In genomic region chr15:55389276-55389631, GRCh38 we compare ENCODE assay signal across 17 cellular contexts. TPM values are rescaled to one million over a fixed set of nuclear protein-coding genes. Genes with fewer than 3 reads are reported as not detected.
DNase-seq lines count a peak whose midpoint lies in the region; ATAC-seq and TF ChIP-seq lines count a peak whose summit lies in the region.
"Had no signal": no experiment of that assay in that cellular context is flagged by ENCODE, and none has a peak within 500 bp of the region (broad histone marks: within the 10 kb centered on the region; RNA-seq: fewer than 3 reads in every experiment).

No MANE protein-coding gene starts in this region.

- H3K4me3 Mint-ChIP-seq in activated T-cell treated with anti-CD3 and anti-CD28 coated beads, Interleukin-2, amount 50 U/mL, for 24 hours = no peak overlapping the region
- H3K4me3 Mint-ChIP-seq: H9, memory B cell had no signal

- TF ChIP-seq CTCF in RWPE2 (IDR thresholded peaks at IDR 0.05; ENCODE audit: poor library complexity, severe bottlenecking) (no peak), fibroblast of villous mesenchyme (IDR thresholded peaks at IDR 0.05; ENCODE audit: insufficient read depth, low read depth, low read length) (no peak)

- H3K36me3 Mint-ChIP-seq in activated T-cell treated with anti-CD3 and anti-CD28 coated beads, Interleukin-2, amount 50 U/mL, for 24 hours (ENCODE audit: low read depth) = peaks cover 33% of the 10 kb centered on the region

- H3K27ac Mint-ChIP-seq in activated T-cell treated with anti-CD3 and anti-CD28 coated beads, Interleukin-2, amount 50 U/mL, for 24 hours = peak overlapping the region; percentile 57
- H3K27ac Mint-ChIP-seq: H9, memory B cell had no signal

- ATAC-seq in RWPE2 (ENCODE audit: low read depth) (peak; percentile 85), sciatic nerve (no peak)
- peak; percentile 46 for ATAC-seq in stimulated activated naive CD8-positive, alpha-beta T cell treated with anti-CD3 and anti-CD28 coated beads, Interleukin-15, Interleukin-2, amounts not matched to agents 100 U/mL and 50 U/mL, for 24 hours

- H3K4me1 Mint-ChIP-seq in activated T-cell treated with anti-CD3 and anti-CD28 coated beads, Interleukin-2, amount 50 U/mL, for 24 hours (ENCODE audit: low read depth) = peaks cover 13% of the 10 kb centered on the region
- H3K4me1 Mint-ChIP-seq: H9, memory B cell had no signal

- no peaks in the 10 kb centered on the region for H3K27me3 ChIP-seq in RWPE2 (ENCODE audit: insufficient read depth, poor library complexity, severe bottlenecking)
- H3K27me3 ChIP-seq: ovary, SJCRH30, suprapubic skin had no signal

- peak overlapping the region; percentile 47 for H3K27ac ChIP-seq in RWPE2 (ENCODE audit: poor library complexity, severe bottlenecking)
- H3K27ac ChIP-seq: ovary, SJCRH30, suprapubic skin had no signal

- DNase-seq in activated T-cell treated with anti-CD3 and anti-CD28 coated beads, Interleukin-2, amount 50 U/mL, for 24 hours = no peak
- DNase-seq in activated T-cell treated with anti-CD3 and anti-CD28 coated beads, Interleukin-2, amount 50 U/mL, for 48 hours = no peak
- DNase-seq in RWPE2 (ENCODE audit: low spot score) = no peak
- peak; percentile 35 for DNase-seq in fibroblast of villous mesenchyme (ENCODE audit: low read depth)
- DNase-seq in stimulated activated naive CD8-positive, alpha-beta T cell treated with anti-CD3 and anti-CD28 coated beads, Interleukin-15, Interleukin-2, amounts not matched to agents 100 U/mL and 50 U/mL, for 24 hours = no peak
- no peak for DNase-seq in superior temporal gyrus (ENCODE audit: extremely low spot score)
- no peak for DNase-seq in sciatic nerve (ENCODE audit: low spot score)
- DNase-seq in NCI-H446 (lab: John Stamatoyannopoulos, UW) = no peak
- DNase-seq: activated CD8-positive, alpha-beta memory T cell treated with anti-CD3 and anti-CD28 coated beads for 24 hours; activated naive CD4-positive, alpha-beta T cell treated with Interleukin-2 at 50 U/mL for 16 hours; erythroblast; H9; MV-4-11; ovary; SJCRH30 had no signal

- H3K9me3 ChIP-seq in RWPE2 (ENCODE audit: severe bottlenecking) = no peaks in the 10 kb centered on the region
- H3K9me3 ChIP-seq: ovary, SJCRH30, suprapubic skin had no signal

- no peaks in the 10 kb centered on the region for H3K9me3 Mint-ChIP-seq in activated T-cell treated with anti-CD3 and anti-CD28 coated beads, Interleukin-2, amount 50 U/mL, for 24 hours
- H3K9me3 Mint-ChIP-seq: H9, memory B cell had no signal

- peaks cover 7% of the 10 kb centered on the region for H3K4me1 ChIP-seq in RWPE2 (ENCODE audit: insufficient read depth, poor library complexity, severe bottlenecking)
- H3K4me1 ChIP-seq: SJCRH30, suprapubic skin had no signal

- H3K27me3 Mint-ChIP-seq in activated T-cell treated with anti-CD3 and anti-CD28 coated beads, Interleukin-2, amount 50 U/mL, for 24 hours = no peaks in the 10 kb centered on the region
- H3K27me3 Mint-ChIP-seq: memory B cell had no signal

- H3K4me3 ChIP-seq in RWPE2 (ENCODE audit: severe bottlenecking) (no peak overlapping the region), fibroblast of villous mesenchyme (ENCODE audit: low read depth, low read length) (no peak overlapping the region)
- H3K4me3 ChIP-seq: ovary, SJCRH30, suprapubic skin had no signal

- intact Hi-C loops in sciatic nerve (cut with DNase I) = no loop called here

- no peaks in the 10 kb centered on the region for H3K36me3 ChIP-seq in RWPE2 (ENCODE audit: low read depth)
- H3K36me3 ChIP-seq: ovary, SJCRH30 had no signal

RNA-seq across cellular contexts. Expression of gene CCPG1, which starts 18.9 kb away (rescaled TPM):
- total RNA-seq in fibroblast of villous mesenchyme (37.7 and 42.3 TPM in 2 replicates), sciatic nerve (90.6 TPM)

RNA-seq across cellular contexts. Expression of gene PIERCE2, which starts 19.0 kb away (rescaled TPM):
- 1.3 TPM in 2 replicates for total RNA-seq in fibroblast of villous mesenchyme
- total RNA-seq in sciatic nerve = 0.85 TPM
